ENCODE assay signal across 8 cellular contexts in the genomic region with DNA sequence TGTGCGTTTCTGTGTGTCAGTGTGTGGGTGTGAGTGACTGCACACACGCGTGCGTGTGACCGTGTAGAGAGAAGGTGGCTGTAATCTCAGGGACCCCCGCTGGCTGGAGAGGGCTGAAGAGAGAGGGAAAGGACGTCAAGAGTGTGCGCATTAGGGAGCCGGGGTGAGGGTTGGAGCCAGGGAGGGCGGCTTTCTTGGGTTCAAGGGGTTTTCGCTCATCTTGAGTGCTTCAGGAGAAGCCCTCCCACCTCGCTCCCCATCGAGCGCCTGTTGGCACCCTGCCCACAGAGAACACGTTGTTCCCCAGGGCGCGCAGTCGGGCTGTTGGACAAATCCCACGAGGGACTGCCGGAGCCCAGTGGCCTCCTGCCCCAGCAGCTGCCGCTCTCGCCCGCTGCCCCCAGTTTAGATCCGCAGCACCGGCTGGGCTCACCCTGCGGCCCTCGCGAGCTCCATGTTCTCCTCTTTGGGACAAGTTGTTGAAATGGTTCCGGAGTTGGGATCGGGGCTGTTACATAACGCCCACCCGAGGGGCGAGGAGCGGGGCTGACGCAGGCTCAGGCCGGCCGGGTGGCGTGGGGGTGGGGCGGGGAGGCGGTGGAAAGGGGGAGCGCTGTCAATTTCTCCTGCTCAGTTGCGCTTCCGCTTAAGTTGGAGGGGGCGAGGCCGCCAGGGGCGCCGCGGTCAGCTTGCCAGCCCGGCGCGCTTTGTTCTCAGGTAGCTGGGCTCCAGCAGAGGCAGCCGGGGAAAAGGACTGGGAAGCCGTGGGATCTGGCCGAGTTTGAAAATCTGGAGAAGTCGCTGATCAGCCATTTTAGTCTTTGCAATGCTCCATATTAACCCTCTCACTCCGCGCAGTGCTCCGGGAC. TPM values are rescaled to one million over a fixed set of nuclear protein-coding genes. Genes with fewer than 3 reads are reported as not detected.
DNase-seq lines count a peak whose midpoint lies in the region; ATAC-seq and TF ChIP-seq lines count a peak whose summit lies in the region.

No MANE protein-coding gene starts in this region.

- H3K4me3 Mint-ChIP-seq in CD8-positive, alpha-beta T cell, result no peak overlapping the region

- H3K9me3 ChIP-seq in HUES64 (ENCODE audit: insufficient read depth, low read depth, low read length) (no peaks in the 10 kb centered on the region), SK-N-MC (ENCODE audit: low read depth, low read length) (no peaks in the 10 kb centered on the region), hepatocyte (ENCODE audit: low read depth) (no peaks in the 10 kb centered on the region), skeletal muscle satellite cell (replicated peaks; ENCODE audit: low read length) (no peaks in the 10 kb centered on the region), colonic mucosa (no peaks in the 10 kb centered on the region)
- H3K9me3 ChIP-seq in CD8-positive, alpha-beta T cell (ENCODE audit: low read length), result no peaks in the 10 kb centered on the region

- TF ChIP-seq CTCF in hepatocyte (IDR thresholded peaks at IDR 0.05; ENCODE audit: poor library complexity) (peak; percentile 19), colonic mucosa (IDR thresholded peaks at IDR 0.05) (no peak)
- no peak for TF ChIP-seq CTCF in CD8-positive, alpha-beta T cell (IDR thresholded peaks at IDR 0.05)

- H3K27ac ChIP-seq in HUES64 (ENCODE audit: low read depth, low read length), result no peak overlapping the region
- no peak overlapping the region for H3K27ac ChIP-seq in SK-N-MC
- peak overlapping the region; percentile 35 for H3K27ac ChIP-seq in hepatocyte
- H3K27ac ChIP-seq in CD8-positive, alpha-beta T cell (ENCODE audit: low read depth, low read length), result no peak overlapping the region
- no peak overlapping the region for H3K27ac ChIP-seq in colonic mucosa

- H3K27me3 ChIP-seq in HUES64 (ENCODE audit: insufficient read depth, low read length) (peaks cover 71% of the 10 kb centered on the region), hepatocyte (peaks cover 55% of the 10 kb centered on the region), skeletal muscle satellite cell (ENCODE audit: control insufficient read depth, insufficient read depth, low read length) (peaks cover 37% of the 10 kb centered on the region), colonic mucosa (peaks cover 29% of the 10 kb centered on the region)
- peaks cover 6% of the 10 kb centered on the region for H3K27me3 ChIP-seq in CD8-positive, alpha-beta T cell (ENCODE audit: insufficient read depth, low read length)

- ATAC-seq in GM18907 (IDR thresholded peaks at IDR 0.05; ENCODE audit: unreplicated experiment), result no peak
- ATAC-seq in CD8-positive, alpha-beta T cell, result no peak

- H3K4me1 ChIP-seq in HUES64 (ENCODE audit: insufficient read depth, low read length), result no peaks in the 10 kb centered on the region
- no peaks in the 10 kb centered on the region for H3K4me1 ChIP-seq in hepatocyte (ENCODE audit: insufficient read depth)
- peaks cover 15% of the 10 kb centered on the region for H3K4me1 ChIP-seq in skeletal muscle satellite cell (ENCODE audit: control insufficient read depth, insufficient read depth, low read length)
- no peaks in the 10 kb centered on the region for H3K4me1 ChIP-seq in CD8-positive, alpha-beta T cell (ENCODE audit: insufficient read depth, low read length)
- H3K4me1 ChIP-seq in colonic mucosa, result no peaks in the 10 kb centered on the region

- H3K9me3 Mint-ChIP-seq in CD8-positive, alpha-beta T cell, result peaks cover 2% of the 10 kb centered on the region

- H3K9me2 ChIP-seq in hepatocyte (replicated peaks; ENCODE audit: insufficient read depth), result no peaks in the 10 kb centered on the region

- H3K4me2 ChIP-seq in hepatocyte (peak overlapping the region; percentile 88), skeletal muscle satellite cell (ENCODE audit: low read length) (peak overlapping the region; percentile 88)

- no peak for DNase-seq in SK-N-MC (ENCODE audit: low read depth, low spot score)
- peak; percentile 69 for DNase-seq in hepatocyte (ENCODE audit: low spot score)
- DNase-seq in CD8-positive, alpha-beta T cell, result no peak
- DNase-seq in colonic mucosa, result no peak
- no peak for DNase-seq in activated CD8-positive, alpha-beta memory T cell treated with anti-CD3 and anti-CD28 coated beads, Interleukin-2, amount 50 U/mL, for 4 hours

- CTCF ChIA-PET in CD8-positive, alpha-beta T cell (lab: Charles Lee), result no interaction called here

- H3K9ac ChIP-seq in HUES64 (ENCODE audit: low read depth, low read length), result peak overlapping the region; percentile 50
- no peak overlapping the region for H3K9ac ChIP-seq in SK-N-MC (ENCODE audit: insufficient read length)
- H3K9ac ChIP-seq in skeletal muscle satellite cell (ENCODE audit: low read depth, low read length), result peak overlapping the region; percentile 70
- H3K9ac ChIP-seq in colonic mucosa (ENCODE audit: low read depth in 2 of 2, low read length in 2 of 2), result no peak overlapping the region

- H3K4me3 ChIP-seq in HUES64 (ENCODE audit: low read length) (peak overlapping the region; percentile 79), SK-N-MC (peak overlapping the region; percentile 76), hepatocyte (peak overlapping the region; percentile 25), skeletal muscle satellite cell (ENCODE audit: low read length) (peak overlapping the region; percentile 76), colonic mucosa (no peak overlapping the region)
- H3K4me3 ChIP-seq in CD8-positive, alpha-beta T cell (ENCODE audit: low read depth, low read length), result no peak overlapping the region

- intact Hi-C loops in CD8-positive, alpha-beta T cell (cut with DNase I, micrococcal nuclease), result no loop called here
- intact Hi-C loops in colonic mucosa (cut with DNase I), result no loop called here

- H3K4me1 Mint-ChIP-seq in CD8-positive, alpha-beta T cell (ENCODE audit: low read depth), result no peaks in the 10 kb centered on the region

- H3K36me3 ChIP-seq in HUES64 (ENCODE audit: insufficient read depth, low read length), result no peaks in the 10 kb centered on the region
- H3K36me3 ChIP-seq in SK-N-MC (ENCODE audit: insufficient read depth, low read length), result no peaks in the 10 kb centered on the region
- no peaks in the 10 kb centered on the region for H3K36me3 ChIP-seq in hepatocyte (replicated peaks; ENCODE audit: insufficient read depth, low read depth)
- H3K36me3 ChIP-seq in skeletal muscle satellite cell (ENCODE audit: insufficient read depth, low read length), result no peaks in the 10 kb centered on the region
- H3K36me3 ChIP-seq in CD8-positive, alpha-beta T cell (ENCODE audit: insufficient read depth, low read length), result no peaks in the 10 kb centered on the region
- no peaks in the 10 kb centered on the region for H3K36me3 ChIP-seq in colonic mucosa

- no peaks in the 10 kb centered on the region for H3K36me3 Mint-ChIP-seq in CD8-positive, alpha-beta T cell

- POLR2A ChIA-PET in CD8-positive, alpha-beta T cell (lab: Charles Lee), result no interaction called here

- no peaks in the 10 kb centered on the region for H3K79me2 ChIP-seq in hepatocyte

- H3K27me3 Mint-ChIP-seq in CD8-positive, alpha-beta T cell (ENCODE audit: low read depth), result peaks cover 32% of the 10 kb centered on the region

- WGBS in HUES64, result 1% methylated on average over 58 of the region's 58 CpGs
- WGBS in hepatocyte (ENCODE audit: low lambda C conversion rate, missing lambda C conversion rate), result 2% methylated on average over 51 of the region's 58 CpGs

- no peak overlapping the region for H3K27ac Mint-ChIP-seq in CD8-positive, alpha-beta T cell

- H4K20me1 ChIP-seq in hepatocyte (ENCODE audit: insufficient read depth, poor library complexity, severe bottlenecking), result no peaks in the 10 kb centered on the region

- peak overlapping the region; percentile 77 for H2AFZ ChIP-seq in hepatocyte

RNA-seq across cellular contexts. Expression of gene GRIA2, which starts 1.6 kb away (rescaled TPM):
- polyA plus RNA-seq in HUES64 (2013, experiment 1 of 2), result not detected
- 0.06 TPM for polyA plus RNA-seq in HUES64 (2013, experiment 2 of 2)
- total RNA-seq in hepatocyte (1.5 and 4.2 TPM in 2 replicates), colonic mucosa (not detected)
- 0.46 and 1.5 TPM in 2 replicates for polyA plus RNA-seq in hepatocyte
- not detected in 2 replicates for total RNA-seq in skeletal muscle satellite cell (2012; rRNA removed)
- not detected for total RNA-seq in CD8-positive, alpha-beta T cell

Comparison
In these comparisons a context has a peak if more than half of its experiments do, and no peak if none do; other contexts are left out.
1. H3K4me3 ChIP-seq: peak in HUES64 (single experiment), SK-N-MC (single experiment), hepatocyte (single experiment) and skeletal muscle satellite cell (single experiment); none in CD8-positive, alpha-beta T cell (single experiment) and colonic mucosa (single experiment).
2. H3K9ac ChIP-seq: peak in HUES64 (single experiment) and skeletal muscle satellite cell (single experiment); none in SK-N-MC (single experiment) and colonic mucosa (0 of 2).